Comparison of ENCODE assay signal across 1 cellular context in the genomic region with DNA sequence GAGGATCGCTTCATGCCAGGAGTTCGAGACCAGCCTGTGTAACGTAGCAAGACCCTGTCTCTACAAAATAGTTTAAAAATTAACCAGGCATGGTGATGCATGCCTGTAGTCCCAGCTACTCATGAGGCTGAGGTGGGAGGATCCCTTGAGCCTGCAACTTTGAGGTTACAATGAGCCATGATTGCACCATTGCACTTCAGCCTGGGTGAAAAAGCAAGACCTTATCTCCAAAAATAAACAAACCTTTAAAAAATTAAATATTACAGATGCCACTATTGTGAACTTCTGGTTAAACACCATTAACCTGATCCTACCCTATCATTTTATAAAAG.
A peak's percentile ranks its signal among the peaks of the same experiment; 100 is the strongest.
TF ChIP-seq lines count a peak whose summit lies in the region.

No MANE protein-coding gene starts in this region.

TF ChIP-seq in IMR-90, 13 proteins besides CTCF, POLR2A, EP300 and RAD21:
- TF ChIP-seq BHLHE40 (IDR thresholded peaks at IDR 0.05; ENCODE audit: low read depth, low read length) (no peak), MXI1 (IDR thresholded peaks at IDR 0.05; ENCODE audit: borderline replicate concordance, low read depth, low read length) (0 out of 2 replicates have a peak, but pooled peaks have one; percentile 28), FOS (IDR thresholded peaks at IDR 0.05; ENCODE audit: low read depth, low read length) (no peak), SMC3 (IDR thresholded peaks at IDR 0.05; ENCODE audit: low read depth, low read length) (no peak), CEBPB (IDR thresholded peaks at IDR 0.05; ENCODE audit: low read depth, low read length) (peak; percentile 87), MAZ (IDR thresholded peaks at IDR 0.05; ENCODE audit: borderline replicate concordance, low read depth, low read length) (no peak)
TF ChIP-seq in IMR-90: peak in this region for 2.
